ENCODE assay signal across 11 cellular contexts in the genomic region with DNA sequence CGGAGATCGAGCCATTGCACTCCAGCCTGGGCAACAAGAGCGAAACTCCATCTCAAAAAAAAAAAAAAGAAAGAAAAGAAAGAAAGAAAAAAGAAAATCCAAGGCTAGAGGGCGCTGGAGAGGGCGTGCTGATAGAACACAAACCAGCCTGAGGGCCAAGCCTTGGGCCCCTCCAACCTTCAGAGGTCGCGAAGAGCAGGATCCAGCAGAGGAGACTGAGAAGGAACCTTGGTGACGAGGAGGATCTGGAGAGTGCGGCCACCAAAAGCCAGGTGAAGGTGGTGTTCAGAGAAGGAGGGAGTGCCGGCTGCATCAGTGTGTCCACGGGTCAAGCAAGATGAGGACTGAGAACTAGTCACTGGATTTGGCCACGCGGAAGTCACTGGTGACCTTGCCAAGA. TPM values are rescaled to one million over a fixed set of nuclear protein-coding genes. Genes with fewer than 3 reads are reported as not detected.
DNase-seq lines count a peak whose midpoint lies in the region; ATAC-seq and TF ChIP-seq lines count a peak whose summit lies in the region.
"Had no signal": no experiment of that assay in that cellular context is flagged by ENCODE, and none has a peak within 500 bp of the region (broad histone marks: within the 10 kb centered on the region; RNA-seq: fewer than 3 reads in every experiment).

No MANE protein-coding gene starts in this region.

- TF ChIP-seq CTCF in OCI-LY1 (IDR thresholded peaks at IDR 0.05; ENCODE audit: low read length) (peak; percentile 30), dorsolateral prefrontal cortex (IDR thresholded peaks at IDR 0.05 in 54 of 56, conservative IDR thresholded peaks at IDR 0.05 in 2 of 56; ENCODE audit: low read depth in 1 of 56, partially characterized antibody in 56 of 56) (peak in 33 of 56 donors; percentile 5 to 50 (median 26)), uterus (IDR thresholded peaks at IDR 0.05) (peak in 1 of 4 experiments; percentile 2)

- H3K9ac ChIP-seq in OCI-LY1 (ENCODE audit: low read length) = no peak overlapping the region

- peak overlapping the region; percentile 49 for H3K4me2 ChIP-seq in OCI-LY1 (ENCODE audit: low read length)

- DNase-seq in activated T-cell treated with anti-CD3 and anti-CD28 coated beads for 48 hours (ENCODE audit: low read depth) (peak; percentile 18), activated T-cell treated with anti-CD3 and anti-CD28 coated beads for 4 hours (no peak), dorsolateral prefrontal cortex (peak in 2 of 10 donors; percentile 21 to 36), uterus (no peak), epidermal melanocyte (ENCODE audit: insufficient read length, low spot score) (no peak)
- peak; percentile 20 for DNase-seq in stimulated activated CD4-positive, alpha-beta T cell treated with anti-CD3 and anti-CD28 coated beads, Interleukin-4, amount 100 ng/mL, for 1 hour
- DNase-seq: activated effector memory CD4-positive, alpha-beta T cell treated with Interleukin-2 at 50 U/mL for 16 hours had no signal

- H3K9me3 ChIP-seq in OCI-LY1 (ENCODE audit: low read length) (no peaks in the 10 kb centered on the region), uterus (no peaks in the 10 kb centered on the region)
- H3K9me3 ChIP-seq: mucosa of descending colon had no signal

- H3K27me3 ChIP-seq in OCI-LY1 (ENCODE audit: insufficient read depth, low read length) (no peaks in the 10 kb centered on the region), dorsolateral prefrontal cortex (no peaks in the 10 kb centered on the region), uterus (no peaks in the 10 kb centered on the region)

- ATAC-seq in GM21423 (IDR thresholded peaks at IDR 0.05; ENCODE audit: unreplicated experiment) = no peak
- ATAC-seq: mucosa of descending colon; stimulated activated naive CD8-positive, alpha-beta T cell treated with anti-CD3 and anti-CD28 coated beads, Interleukin-15, amount 100 ng/mL, for 72 hours had no signal

- H3K9me2 ChIP-seq in OCI-LY1 (ENCODE audit: low read depth, low read length) = no peaks in the 10 kb centered on the region

- peak overlapping the region; percentile 17 for H3K4me3 ChIP-seq in OCI-LY1 (ENCODE audit: low read depth, low read length, poor library complexity, severe bottlenecking)
- no peak overlapping the region for H3K4me3 ChIP-seq in dorsolateral prefrontal cortex
- H3K4me3 ChIP-seq in uterus = no peak overlapping the region
- H3K4me3 ChIP-seq: mucosa of descending colon had no signal

- intact Hi-C loops in dorsolateral prefrontal cortex (cut with DNase I) = loop anchor here in 1 of 2 donors (5.0 to 10.0 kb wide), 7 partner anchors 87 to 555 kb away; a partner anchor contains a TSS
- intact Hi-C loops in uterus (cut with DNase I; ENCODE audit: low total_unique reads) = loop anchor here (5.0 kb wide), 1 partner anchor 127 kb away; a partner anchor contains a TSS

- H3K4me1 ChIP-seq in OCI-LY1 (ENCODE audit: insufficient read depth, low read length, severe bottlenecking) (peaks cover 20% of the 10 kb centered on the region), uterus (no peaks in the 10 kb centered on the region)

- H3K36me3 ChIP-seq in OCI-LY1 (ENCODE audit: insufficient read depth, low read length) (no peaks in the 10 kb centered on the region), uterus (no peaks in the 10 kb centered on the region)

- H3K27ac ChIP-seq in OCI-LY1 (ENCODE audit: low read depth, low read length, poor library complexity, severe bottlenecking) = no peak overlapping the region
- H3K27ac ChIP-seq in dorsolateral prefrontal cortex = peak overlapping the region in 1 of 59 donors; percentile 15
- H3K27ac ChIP-seq in uterus = no peak overlapping the region

- H4K20me1 ChIP-seq in OCI-LY1 (ENCODE audit: insufficient read depth, low read length) = no peaks in the 10 kb centered on the region

- peaks cover 2% of the 10 kb centered on the region for H3K79me2 ChIP-seq in OCI-LY1 (ENCODE audit: insufficient read depth, low read length)

- no peak overlapping the region for H2AFZ ChIP-seq in OCI-LY1 (ENCODE audit: low read length)

- no peak for TF ChIP-seq POLR2A in uterus (IDR thresholded peaks at IDR 0.05)

- H3F3A ChIP-seq in OCI-LY1 (ENCODE audit: insufficient read depth, low read length) = no peaks in the 10 kb centered on the region

RNA-seq across cellular contexts. Expression of a gene that starts 4.1 kb away (rescaled TPM):
- total RNA-seq in dorsolateral prefrontal cortex = 1,000 to 10,000 TPM in 97 of 120 experiments, 100 to 1,000 TPM in 23; 740 to 1,310 (median 1,110) TPM
- total RNA-seq in uterus = 100 to 1,000 TPM; 251 to 634 (median 479) TPM

Comparison
In these comparisons a context has a peak if more than half of its experiments do, and no peak if none do; other contexts are left out.
1. DNase-seq: peak in activated T-cell treated with anti-CD3 and anti-CD28 coated beads for 48 hours (single experiment) and stimulated activated CD4-positive, alpha-beta T cell treated with anti-CD3 and anti-CD28 coated beads, Interleukin-4, amount 100 ng/mL, for 1 hour (single experiment); none in activated T-cell treated with anti-CD3 and anti-CD28 coated beads for 4 hours (single experiment), uterus (0 of 2) and epidermal melanocyte (single experiment).